ENCODE assay signal across 9 cellular contexts in the genomic region with DNA sequence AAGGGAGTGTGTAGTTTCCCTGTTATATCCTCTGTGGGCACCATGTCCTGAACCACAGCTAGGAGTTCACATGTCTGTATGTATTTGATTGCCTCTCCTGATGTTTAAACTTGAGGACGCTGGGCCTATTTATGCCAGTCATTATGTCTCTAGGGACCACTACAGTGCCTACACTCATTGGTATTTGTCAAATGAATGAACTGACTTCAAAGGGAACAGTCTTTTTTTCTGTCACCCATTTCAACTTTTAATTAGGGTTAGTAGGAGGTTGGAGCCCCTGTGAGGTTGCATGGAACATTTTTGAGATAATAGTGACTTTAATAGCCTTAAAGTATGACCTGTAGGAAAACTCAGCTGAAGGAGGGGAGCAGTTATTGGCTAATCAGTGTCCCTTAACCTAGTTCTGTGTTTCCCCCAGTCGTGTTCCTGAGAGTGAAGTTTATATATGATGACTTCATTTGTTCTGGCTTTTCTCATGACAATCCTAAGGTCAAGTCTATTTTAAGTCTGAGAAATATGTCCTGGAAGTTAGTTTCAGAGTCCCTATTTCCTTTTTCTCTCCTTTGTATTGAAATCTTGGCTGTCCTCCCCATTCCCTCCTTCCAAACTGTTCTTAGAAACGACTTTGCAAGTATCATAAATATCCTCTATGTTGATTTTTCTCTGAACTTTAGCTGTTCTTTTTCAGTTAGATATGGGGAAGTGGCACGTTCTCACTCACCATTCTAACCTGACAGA. TPM values are rescaled to one million over a fixed set of nuclear protein-coding genes. Genes with fewer than 3 reads are reported as not detected.
A peak's percentile ranks its signal among the peaks of the same experiment; 100 is the strongest.
DNase-seq lines count a peak whose midpoint lies in the region; ATAC-seq and TF ChIP-seq lines count a peak whose summit lies in the region.
"Had no signal": no experiment of that assay in that cellular context is flagged by ENCODE, and none has a peak within 500 bp of the region (broad histone marks: within the 10 kb centered on the region; RNA-seq: fewer than 3 reads in every experiment).

No MANE protein-coding gene starts in this region.

- H3K9me3 Mint-ChIP-seq in progenitor cell of endocrine pancreas (ENCODE audit: low read depth): no peaks in the 10 kb centered on the region
- H3K9me3 Mint-ChIP-seq in activated CD8-positive, alpha-beta T cell treated with anti-CD3 and anti-CD28 coated beads for 36 hours: peaks cover 2% of the 10 kb centered on the region
- H3K9me3 Mint-ChIP-seq: IgD-negative memory B cell had no signal

- CTCF ChIA-PET in activated CD8-positive, alpha-beta T cell treated with anti-CD3 and anti-CD28 coated beads for 36 hours (lab: Charles Lee): interaction anchor here (0.8 to 1.1 kb wide), 2 partner anchors 22 to 33 kb away, joined by 3 read pairs; no protein-coding TSS in a partner anchor

- H3K27ac Mint-ChIP-seq in progenitor cell of endocrine pancreas: no peak overlapping the region
- H3K27ac Mint-ChIP-seq in activated CD8-positive, alpha-beta T cell treated with anti-CD3 and anti-CD28 coated beads for 36 hours: no peak overlapping the region

- peaks cover 11% of the 10 kb centered on the region; the same call in 1 of the 2 replicates for H3K4me1 ChIP-seq in DND-41 (ENCODE audit: insufficient read depth, low read length)
- no peaks in the 10 kb centered on the region for H3K4me1 ChIP-seq in HAP-1

- TF ChIP-seq CTCF in DND-41 (IDR thresholded peaks at IDR 0.05; ENCODE audit: borderline replicate concordance, extremely low read depth, low read length, poor library complexity, severe bottlenecking): peak; percentile 39
- TF ChIP-seq CTCF in fibroblast of mammary gland (conservative IDR thresholded peaks at IDR 0.05; ENCODE audit: control insufficient read depth, insufficient read depth, low read depth, low read length): no peak
- TF ChIP-seq CTCF in progenitor cell of endocrine pancreas (IDR thresholded peaks at IDR 0.05; ENCODE audit: unreplicated experiment): peak; percentile 51
- no peak for TF ChIP-seq CTCF in activated CD8-positive, alpha-beta T cell treated with anti-CD3 and anti-CD28 coated beads for 36 hours (IDR thresholded peaks at IDR 0.05)

- in situ Hi-C loops in HAP-1 (cut with MboI; ENCODE audit: low sequenced_read_pairs): no loop called here

- H3K79me2 ChIP-seq in DND-41 (ENCODE audit: insufficient read depth, low read length): no peaks in the 10 kb centered on the region

- no peak overlapping the region for H3K4me3 ChIP-seq in DND-41 (ENCODE audit: low read depth in 1 of 2, low read length in 2 of 2)
- no peak overlapping the region for H3K4me3 ChIP-seq in fibroblast of mammary gland (ENCODE audit: control insufficient read depth, low read depth, low read length)
- H3K4me3 ChIP-seq in HAP-1: no peak overlapping the region

- DNase-seq in DND-41 (no peak), NCI-H1436 (lab: John Stamatoyannopoulos, UW) (peak; percentile 56), fibroblast of mammary gland (ENCODE audit: low read depth) (peak; percentile 57), progenitor cell of endocrine pancreas (ENCODE audit: low spot score, unreplicated experiment) (no peak), HAP-1 (ENCODE audit: low spot score in 2 of 2) (no peak), NCI-H146 treated with DMSO at 0.1 percent for 48 hours (lab: John Stamatoyannopoulos, UW; ENCODE audit: unreplicated experiment) (no peak)
- DNase-seq in activated CD8-positive, alpha-beta T cell treated with anti-CD3 and anti-CD28 coated beads for 36 hours: no peak

- peaks cover 10% of the 10 kb centered on the region for H3K4me1 Mint-ChIP-seq in progenitor cell of endocrine pancreas (ENCODE audit: low read depth)
- H3K4me1 Mint-ChIP-seq in activated CD8-positive, alpha-beta T cell treated with anti-CD3 and anti-CD28 coated beads for 36 hours (ENCODE audit: low read depth): peaks cover 22% of the 10 kb centered on the region

- POLR2A ChIA-PET in activated CD8-positive, alpha-beta T cell treated with anti-CD3 and anti-CD28 coated beads for 36 hours (lab: Charles Lee): interaction anchor here (0.6 kb wide), 1 partner anchor 22 kb away, joined by 3 read pairs; no protein-coding TSS in a partner anchor

- H3K27ac ChIP-seq in DND-41 (ENCODE audit: low read length): no peak overlapping the region

- H3K36me3 ChIP-seq in DND-41 (ENCODE audit: insufficient read depth, low read length) (no peaks in the 10 kb centered on the region), HAP-1 (replicated peaks) (no peaks in the 10 kb centered on the region)

- no peak overlapping the region for H3K4me2 ChIP-seq in DND-41 (ENCODE audit: insufficient read depth, low read length)

- H3K27me3 Mint-ChIP-seq in progenitor cell of endocrine pancreas: no peaks in the 10 kb centered on the region
- no peaks in the 10 kb centered on the region for H3K27me3 Mint-ChIP-seq in activated CD8-positive, alpha-beta T cell treated with anti-CD3 and anti-CD28 coated beads for 36 hours

- H3K27me3 ChIP-seq in DND-41 (ENCODE audit: insufficient read depth, low read length, poor library complexity) (no peaks in the 10 kb centered on the region), HAP-1 (ENCODE audit: low read depth) (no peaks in the 10 kb centered on the region)

- no peak overlapping the region for H3K4me3 Mint-ChIP-seq in progenitor cell of endocrine pancreas (ENCODE audit: low read depth)
- no peak overlapping the region for H3K4me3 Mint-ChIP-seq in activated CD8-positive, alpha-beta T cell treated with anti-CD3 and anti-CD28 coated beads for 36 hours

- ATAC-seq in DND-41 (ENCODE audit: insufficient read depth, low read depth) (peak; percentile 58; the same call in 2 of the 3 replicates), GM18520 (IDR thresholded peaks at IDR 0.05; ENCODE audit: unreplicated experiment) (no peak)
- no peak for ATAC-seq in activated CD8-positive, alpha-beta T cell treated with anti-CD3 and anti-CD28 coated beads for 36 hours

- no peak overlapping the region for H3K9ac ChIP-seq in DND-41 (ENCODE audit: low read depth, low read length)

- H3K9me3 ChIP-seq in DND-41 (ENCODE audit: insufficient read depth, low read length, severe bottlenecking) (no peaks in the 10 kb centered on the region), HAP-1 (no peaks in the 10 kb centered on the region)

- no peaks in the 10 kb centered on the region for H4K20me1 ChIP-seq in DND-41 (ENCODE audit: insufficient read depth, low read length)

- intact Hi-C loops in activated CD8-positive, alpha-beta T cell treated with anti-CD3 and anti-CD28 coated beads for 36 hours (cut with micrococcal nuclease): no loop called here

- H3K36me3 Mint-ChIP-seq in progenitor cell of endocrine pancreas (ENCODE audit: insufficient read depth): no peaks in the 10 kb centered on the region
- peaks cover 3% of the 10 kb centered on the region for H3K36me3 Mint-ChIP-seq in activated CD8-positive, alpha-beta T cell treated with anti-CD3 and anti-CD28 coated beads for 36 hours (ENCODE audit: low read depth)

- no peak overlapping the region for H2AFZ ChIP-seq in DND-41 (ENCODE audit: low read depth, low read length)

RNA-seq across cellular contexts. Expression of gene PDE8A, which starts 29.0 kb away (rescaled TPM):
- total RNA-seq in progenitor cell of endocrine pancreas: 24.5 and 28.8 TPM in 2 replicates
- total RNA-seq in activated CD8-positive, alpha-beta T cell treated with anti-CD3 and anti-CD28 coated beads for 36 hours: 10 to 100 TPM; 23.2 to 24.4 TPM

Comparison
In these comparisons a context has a peak if more than half of its experiments do, and no peak if none do; other contexts are left out.
1. DNase-seq: peak in NCI-H1436 (single experiment) and fibroblast of mammary gland (single experiment); none in DND-41 (single experiment), progenitor cell of endocrine pancreas (single experiment), HAP-1 (0 of 2), activated CD8-positive, alpha-beta T cell treated with anti-CD3 and anti-CD28 coated beads for 36 hours (single experiment) and NCI-H146 treated with DMSO at 0.1 percent for 48 hours (single experiment).
2. CTCF ChIP-seq: peak in DND-41 (single experiment) and progenitor cell of endocrine pancreas (single experiment); none in fibroblast of mammary gland (single experiment) and activated CD8-positive, alpha-beta T cell treated with anti-CD3 and anti-CD28 coated beads for 36 hours (single experiment).